Comparison of ENCODE assay signal across 21 cellular contexts in genomic region chr12:47965581-47965980, GRCh38. TPM values are rescaled to one million over a fixed set of nuclear protein-coding genes. Genes with fewer than 3 reads are reported as not detected.
DNase-seq lines count a peak whose midpoint lies in the region; ATAC-seq and TF ChIP-seq lines count a peak whose summit lies in the region.
"Had no signal": no experiment of that assay in that cellular context is flagged by ENCODE, and none has a peak within 500 bp of the region (broad histone marks: within the 10 kb centered on the region; RNA-seq: fewer than 3 reads in every experiment).

No MANE protein-coding gene starts in this region.

- H3K4me1 ChIP-seq in Karpas-422 (ENCODE audit: low read length) (peaks cover 29% of the 10 kb centered on the region), colonic mucosa (no peaks in the 10 kb centered on the region)
- H3K4me1 ChIP-seq: uterus had no signal

- DNase-seq in activated T-cell treated with anti-CD3 and anti-CD28 coated beads, Interleukin-2, amount 50 U/mL, for 4 hours: no peak
- no peak for DNase-seq in activated T-cell treated with anti-CD3 and anti-CD28 coated beads, Interleukin-2, amount 50 U/mL, for 1 hour
- no peak for DNase-seq in Karpas-422
- DNase-seq in colonic mucosa: peak; percentile 75
- DNase-seq in neural crest cell (ENCODE audit: low read depth, low spot score): no peak
- DNase-seq in stimulated activated effector memory CD8-positive, alpha-beta T cell treated with anti-CD3 and anti-CD28 coated beads, Interleukin-12 subunit alpha, Interleukin-12 subunit beta, amount 100 ng/mL, for 72 hours (ENCODE audit: low spot score in 2 of 2): no peak
- DNase-seq in occipital lobe (lab: John Stamatoyannopoulos, UW): no peak
- DNase-seq: ACHN; activated CD4-positive, alpha-beta T cell treated with anti-CD3 and anti-CD28 coated beads for 1 hour; amygdala; effector memory CD4-positive, alpha-beta T cell; hippocampal formation; KBM-7; NCI-H1048; NCI-H2081; NCI-H510A; right lobe of liver; T-helper 9 cell; uterus had no signal

- H3K79me2 ChIP-seq in Karpas-422 (ENCODE audit: low read length): peaks cover 12% of the 10 kb centered on the region

- no peaks in the 10 kb centered on the region for H3K27me3 Mint-ChIP-seq in activated T-cell treated with anti-CD3 and anti-CD28 coated beads, Interleukin-2, amount 50 U/mL, for 4 hours (ENCODE audit: low read depth)
- H3K27me3 Mint-ChIP-seq in neural crest cell (ENCODE audit: low read depth): peaks cover 11% of the 10 kb centered on the region

- no peak overlapping the region for H2AFZ ChIP-seq in Karpas-422 (ENCODE audit: low read length)

- TF ChIP-seq CTCF in colonic mucosa (IDR thresholded peaks at IDR 0.05) (no peak), neural crest cell (conservative IDR thresholded peaks at IDR 0.05) (no peak)

- H3K4me3 ChIP-seq in Karpas-422 (ENCODE audit: low read length) (no peak overlapping the region), colonic mucosa (no peak overlapping the region)
- H3K4me3 ChIP-seq: right lobe of liver, uterus had no signal

- ATAC-seq in activated T-cell treated with anti-CD3 and anti-CD28 coated beads, Interleukin-2, amount 50 U/mL, for 4 hours: no peak
- ATAC-seq in stimulated activated effector memory CD8-positive, alpha-beta T cell treated with anti-CD3 and anti-CD28 coated beads, Interleukin-12 subunit alpha, Interleukin-12 subunit beta, amount 100 ng/mL, for 72 hours: no peak
- ATAC-seq in GM19467 (IDR thresholded peaks at IDR 0.05; ENCODE audit: unreplicated experiment): no peak

- H3K36me3 ChIP-seq in Karpas-422 (ENCODE audit: insufficient read depth, low read length) (peaks cover 7% of the 10 kb centered on the region; the same call in 1 of the 2 replicates), colonic mucosa (no peaks in the 10 kb centered on the region)
- H3K36me3 ChIP-seq: uterus had no signal

- H3K9me2 ChIP-seq in Karpas-422 (replicated peaks; ENCODE audit: insufficient read depth, low read length): no peaks in the 10 kb centered on the region

- H3K27me3 ChIP-seq in Karpas-422 (ENCODE audit: low read length) (no peaks in the 10 kb centered on the region), colonic mucosa (no peaks in the 10 kb centered on the region)
- H3K27me3 ChIP-seq: right lobe of liver, uterus had no signal

- intact Hi-C loops in colonic mucosa (cut with DNase I): no loop called here

- H3K9ac ChIP-seq in Karpas-422 (ENCODE audit: low read length) (no peak overlapping the region), colonic mucosa (ENCODE audit: low read depth in 2 of 2, low read length in 2 of 2) (peak overlapping the region in 1 of 2 donors; percentile 57)

- H3K4me1 Mint-ChIP-seq in activated T-cell treated with anti-CD3 and anti-CD28 coated beads, Interleukin-2, amount 50 U/mL, for 4 hours (ENCODE audit: low read depth): peaks cover 25% of the 10 kb centered on the region
- H3K4me1 Mint-ChIP-seq in neural crest cell: peaks cover 29% of the 10 kb centered on the region
- H3K4me1 Mint-ChIP-seq in stimulated activated effector memory CD8-positive, alpha-beta T cell treated with anti-CD3 and anti-CD28 coated beads, Interleukin-12 subunit alpha, Interleukin-12 subunit beta, amount 100 ng/mL, for 72 hours: peaks cover 47% of the 10 kb centered on the region

- H3K27ac ChIP-seq in Karpas-422 (ENCODE audit: low read length): no peak overlapping the region
- peak overlapping the region; percentile 85 for H3K27ac ChIP-seq in colonic mucosa
- H3K27ac ChIP-seq: right lobe of liver, uterus had no signal

- peak overlapping the region; percentile 77 for H3K4me2 ChIP-seq in Karpas-422 (ENCODE audit: low read depth, low read length, poor library complexity, severe bottlenecking)

- H3K4me3 Mint-ChIP-seq in activated T-cell treated with anti-CD3 and anti-CD28 coated beads, Interleukin-2, amount 50 U/mL, for 4 hours: peak overlapping the region; percentile 25
- H3K4me3 Mint-ChIP-seq in neural crest cell: peak overlapping the region; percentile 22
- H3K4me3 Mint-ChIP-seq in stimulated activated effector memory CD8-positive, alpha-beta T cell treated with anti-CD3 and anti-CD28 coated beads, Interleukin-12 subunit alpha, Interleukin-12 subunit beta, amount 100 ng/mL, for 72 hours: no peak overlapping the region

- no peak overlapping the region for H3K27ac Mint-ChIP-seq in neural crest cell (ENCODE audit: unreplicated experiment)
- no peak overlapping the region for H3K27ac Mint-ChIP-seq in stimulated activated effector memory CD8-positive, alpha-beta T cell treated with anti-CD3 and anti-CD28 coated beads, Interleukin-12 subunit alpha, Interleukin-12 subunit beta, amount 100 ng/mL, for 72 hours

- H3K36me3 Mint-ChIP-seq in activated T-cell treated with anti-CD3 and anti-CD28 coated beads, Interleukin-2, amount 50 U/mL, for 4 hours (ENCODE audit: insufficient read depth): peaks cover 10% of the 10 kb centered on the region
- H3K36me3 Mint-ChIP-seq in neural crest cell (ENCODE audit: low read depth): no peaks in the 10 kb centered on the region
- H3K36me3 Mint-ChIP-seq in stimulated activated effector memory CD8-positive, alpha-beta T cell treated with anti-CD3 and anti-CD28 coated beads, Interleukin-12 subunit alpha, Interleukin-12 subunit beta, amount 100 ng/mL, for 72 hours: peaks cover 53% of the 10 kb centered on the region

- H3K9me3 ChIP-seq in Karpas-422 (ENCODE audit: low read length) (no peaks in the 10 kb centered on the region), colonic mucosa (no peaks in the 10 kb centered on the region)
- H3K9me3 ChIP-seq: right lobe of liver, uterus had no signal

- H3K9me3 Mint-ChIP-seq in activated T-cell treated with anti-CD3 and anti-CD28 coated beads, Interleukin-2, amount 50 U/mL, for 4 hours: no peaks in the 10 kb centered on the region
- no peaks in the 10 kb centered on the region for H3K9me3 Mint-ChIP-seq in neural crest cell
- H3K9me3 Mint-ChIP-seq in stimulated activated effector memory CD8-positive, alpha-beta T cell treated with anti-CD3 and anti-CD28 coated beads, Interleukin-12 subunit alpha, Interleukin-12 subunit beta, amount 100 ng/mL, for 72 hours: no peaks in the 10 kb centered on the region
- H3K9me3 Mint-ChIP-seq: central memory CD8-positive, alpha-beta T cell had no signal

- H4K20me1 ChIP-seq in Karpas-422 (ENCODE audit: insufficient read depth, low read depth, low read length): no peaks in the 10 kb centered on the region

RNA-seq across cellular contexts. Expression of gene TMEM106C, which starts 2.2 kb away (rescaled TPM):
- total RNA-seq in activated T-cell treated with anti-CD3 and anti-CD28 coated beads, Interleukin-2, amount 50 U/mL, for 4 hours: 10 to 100 TPM; 60.7 to 72.8 (median 63.1) TPM
- total RNA-seq in Karpas-422 (2014; rRNA removed; shearing (Covaris generic); ENCODE audit: low replicate concordance): 95.6 and 127 TPM in 2 replicates
- total RNA-seq in colonic mucosa (100 to 1,000 TPM; 187 to 258 TPM), neural crest cell (147 and 159 TPM in 2 replicates), occipital lobe (73.6 TPM)

RNA-seq across cellular contexts. Expression of gene COL2A1, which starts 38.7 kb away (rescaled TPM):
- under 1 TPM in 1 of 3 donors, not detected in 2; 0.08 TPM for total RNA-seq in activated T-cell treated with anti-CD3 and anti-CD28 coated beads, Interleukin-2, amount 50 U/mL, for 4 hours
- not detected in 2 replicates for total RNA-seq in Karpas-422 (2014; rRNA removed; shearing (Covaris generic); ENCODE audit: low replicate concordance)
- total RNA-seq in colonic mucosa: 1 to 10 TPM; 1.1 to 1.3 TPM
- 384 and 386 TPM in 2 replicates for total RNA-seq in neural crest cell
- total RNA-seq in occipital lobe: 0.78 TPM
- total RNA-seq: right lobe of liver had no signal

Comparison
In these comparisons a context has a peak if more than half of its experiments do, and no peak if none do; other contexts are left out.
1. RNA of gene COL2A1, which starts 38.7 kb away (total RNA-seq): 384 to 386 TPM in neural crest cell; 1.1 to 1.3 TPM in colonic mucosa, 0.78 TPM in occipital lobe (single experiment), 0.08 TPM in activated T-cell treated with anti-CD3 and anti-CD28 coated beads, Interleukin-2, amount 50 U/mL, for 4 hours and not detected in Karpas-422; every median in the first group is over 100 times any median in the second.